1 cellular context compared by ENCODE assay signal in the genomic region with DNA sequence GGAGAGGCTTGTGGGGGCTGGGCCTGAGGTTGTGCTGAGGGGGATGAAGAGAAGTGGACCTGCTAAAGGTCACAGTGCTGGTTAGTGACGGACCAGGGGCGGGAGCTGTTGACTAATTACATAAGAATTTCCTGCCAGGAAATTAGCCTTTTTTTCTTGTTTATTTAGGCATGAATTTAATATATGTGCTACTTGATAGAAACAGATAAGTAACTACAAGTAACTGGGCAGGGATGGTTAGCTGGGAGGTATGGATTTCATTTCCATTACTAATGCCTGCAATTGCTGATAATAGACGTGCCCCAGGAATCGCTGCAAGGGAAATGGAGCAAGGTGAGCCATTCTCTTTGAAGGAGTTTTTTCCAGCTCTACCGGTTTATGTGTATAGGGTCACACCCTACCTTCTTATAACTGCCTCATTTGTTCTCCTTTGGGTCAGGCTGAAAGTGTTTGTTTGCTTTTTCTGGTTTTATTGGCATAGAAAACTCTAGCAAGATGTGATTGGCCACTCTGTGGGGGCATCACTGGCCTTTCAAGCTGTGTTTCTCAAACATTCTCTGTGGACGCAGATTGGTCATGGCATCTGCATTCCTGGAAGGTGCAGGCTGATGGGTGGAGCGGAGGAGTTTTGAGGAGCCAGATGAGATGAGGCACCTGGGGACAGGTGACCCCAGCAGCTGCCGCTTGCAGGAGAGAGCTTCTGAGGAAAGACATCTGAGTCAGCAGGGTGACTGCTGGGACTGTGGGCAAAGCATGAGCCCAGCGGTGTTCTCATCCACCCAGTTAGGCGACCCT.
TF ChIP-seq lines count a peak whose summit lies in the region.

No MANE protein-coding gene starts in this region.

TF ChIP-seq in IMR-90, 13 proteins besides CTCF, POLR2A, EP300 and RAD21:
- TF ChIP-seq, protein P1, sequence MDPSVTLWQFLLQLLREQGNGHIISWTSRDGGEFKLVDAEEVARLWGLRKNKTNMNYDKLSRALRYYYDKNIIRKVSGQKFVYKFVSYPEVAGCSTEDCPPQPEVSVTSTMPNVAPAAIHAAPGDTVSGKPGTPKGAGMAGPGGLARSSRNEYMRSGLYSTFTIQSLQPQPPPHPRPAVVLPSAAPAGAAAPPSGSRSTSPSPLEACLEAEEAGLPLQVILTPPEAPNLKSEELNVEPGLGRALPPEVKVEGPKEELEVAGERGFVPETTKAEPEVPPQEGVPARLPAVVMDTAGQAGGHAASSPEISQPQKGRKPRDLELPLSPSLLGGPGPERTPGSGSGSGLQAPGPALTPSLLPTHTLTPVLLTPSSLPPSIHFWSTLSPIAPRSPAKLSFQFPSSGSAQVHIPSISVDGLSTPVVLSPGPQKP (IDR thresholded peaks at IDR 0.05; ENCODE audit: borderline replicate concordance, low read depth, low read length), result no peak
- TF ChIP-seq FOS (IDR thresholded peaks at IDR 0.05; ENCODE audit: low read depth, low read length), result peak; percentile 31; the same call in 1 of the 2 replicates
- TF ChIP-seq BHLHE40 (IDR thresholded peaks at IDR 0.05; ENCODE audit: low read depth, low read length), result peak; percentile 29; the same call in 1 of the 2 replicates
